In genomic region chr20:62702886-62703852, GRCh38 we compare ENCODE assay signal across 8 cellular contexts. TPM values are rescaled to one million over a fixed set of nuclear protein-coding genes. Genes with fewer than 3 reads are reported as not detected.
DNase-seq lines count a peak whose midpoint lies in the region; ATAC-seq and TF ChIP-seq lines count a peak whose summit lies in the region.

No MANE protein-coding gene starts in this region.

- H3K4me3 ChIP-seq in astrocyte of the cerebellum (ENCODE audit: low read depth, low read length): no peak overlapping the region

- DNase-seq in SIG-M5 treated with dmso at 0.1 percent for 504 hours (lab: John Stamatoyannopoulos, UW; ENCODE audit: unreplicated experiment) (peak; percentile 76), SIG-M5 (lab: John Stamatoyannopoulos, UW) (no peak), NCI-H460 (ENCODE audit: extremely low read depth, low read depth) (peak; percentile 92), astrocyte of the cerebellum (ENCODE audit: low read depth) (peak; percentile 47), non-pigmented ciliary epithelial cell (ENCODE audit: low read depth) (peak; percentile 65), NCI-H128 (lab: John Stamatoyannopoulos, UW; ENCODE audit: unreplicated experiment) (no peak)
- no peak for DNase-seq in effector CD8-positive, alpha-beta T cell (lab: John Stamatoyannopoulos, UW)

- in situ Hi-C loops in astrocyte of the cerebellum (cut with HindIII; ENCODE audit: low sequenced_read_pairs): no loop called here

- ATAC-seq in HG03571 (IDR thresholded peaks at IDR 0.05; ENCODE audit: unreplicated experiment): no peak

- no peak for TF ChIP-seq CTCF in astrocyte of the cerebellum (IDR thresholded peaks at IDR 0.05; ENCODE audit: low read depth, low read length, missing control alignments)

RNA-seq across cellular contexts. Expression of gene NTSR1, which starts 5.5 kb away (rescaled TPM):
- total RNA-seq in NCI-H460 (2014; rRNA removed; shearing (Covaris generic)): 19.3 and 22.3 TPM in 2 replicates
- 5.1 and 6.7 TPM in 2 replicates for polyA plus RNA-seq in NCI-H460 (2014; cell fraction: nucleus; rRNA removed)

Comparison
In these comparisons a context has a peak if more than half of its experiments do, and no peak if none do; other contexts are left out.
1. DNase-seq: peak in SIG-M5 treated with dmso at 0.1 percent for 504 hours (single experiment), NCI-H460 (single experiment), astrocyte of the cerebellum (single experiment) and non-pigmented ciliary epithelial cell (single experiment); none in SIG-M5 (single experiment), effector CD8-positive, alpha-beta T cell (single experiment) and NCI-H128 (single experiment).